In genomic region chr1:17849216-17849615, GRCh38 we compare ENCODE assay signal across 1 cellular context.
TF ChIP-seq lines count a peak whose summit lies in the region.

No MANE protein-coding gene starts in this region.

TF ChIP-seq in H1, 55 proteins besides CTCF, POLR2A, EP300 and RAD21:
- TF ChIP-seq HDAC6 (IDR thresholded peaks at IDR 0.05; ENCODE audit: low read depth, low read length) (no peak), ATF2 (IDR thresholded peaks at IDR 0.05; ENCODE audit: low read length) (no peak), TAF7 (optimal IDR thresholded peaks at IDR 0.05; ENCODE audit: borderline replicate concordance, low read depth, low read length) (no peak)
TF ChIP-seq in H1: peak in this region for 0.
